Comparison of ENCODE assay signal across 33 cellular contexts in the genomic region with DNA sequence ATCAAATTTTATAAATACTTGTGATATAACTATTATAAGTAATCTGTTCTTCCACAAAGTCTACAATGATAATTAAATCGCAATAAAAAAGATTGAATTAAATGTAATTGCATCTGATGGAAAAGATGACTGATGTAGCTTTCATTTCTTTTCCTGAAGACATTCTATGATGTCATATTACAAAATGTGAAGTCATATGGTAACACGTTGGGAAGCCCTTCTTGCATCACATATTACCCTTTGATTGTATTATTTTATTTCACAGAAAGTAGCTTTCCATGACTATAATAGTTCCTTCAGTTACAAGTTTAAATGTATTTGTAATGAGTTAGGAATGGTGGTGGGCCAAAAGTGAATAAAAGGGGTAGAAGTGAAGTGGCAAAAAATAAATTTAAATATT. TPM values are rescaled to one million over a fixed set of nuclear protein-coding genes. Genes with fewer than 3 reads are reported as not detected.
"Had no signal": no experiment of that assay in that cellular context is flagged by ENCODE, and none has a peak within 500 bp of the region (broad histone marks: within the 10 kb centered on the region; RNA-seq: fewer than 3 reads in every experiment).

No MANE protein-coding gene starts in this region.

- DNase-seq: activated B cell treated with CpG ODN at 0.5 μM for 24 hours; activated CD4-positive, alpha-beta memory T cell treated with anti-CD3 and anti-CD28 coated beads, Interleukin-2, amount 10 ng/mL, durations not matched to agents 7 days and 5 days; activated CD4-positive, alpha-beta T cell treated with anti-CD3 and anti-CD28 coated beads for 48 hours; activated CD4-positive, alpha-beta T cell treated with anti-CD3 and anti-CD28 coated beads, Interleukin-2, amount 10 ng/mL, durations not matched to agents 7 days and 5 days; activated CD4-positive, alpha-beta T cell treated with anti-CD3 and anti-CD28 coated beads, Interleukin-2, amount 50 U/mL, for 48 hours; activated CD4-positive, CD25-positive, alpha-beta regulatory T cell treated with anti-CD3 and anti-CD28 coated beads, Interleukin-2, amount 50 U/mL, for 72 hours; activated CD8-positive, alpha-beta memory T cell treated with anti-CD3 and anti-CD28 coated beads for 24 hours; activated CD8-positive, alpha-beta memory T cell treated with anti-CD3 and anti-CD28 coated beads, Interleukin-2, amount 10 ng/mL, durations not matched to agents 7 days and 5 days; activated CD8-positive, alpha-beta memory T cell treated with anti-CD3 and anti-CD28 coated beads, Interleukin-2, amount 50 U/mL, for 48 hours; activated CD8-positive, alpha-beta T cell treated with anti-CD3 and anti-CD28 coated beads, Interleukin-2, amount 10 ng/mL, durations not matched to agents 7 days and 5 days; activated effector memory CD4-positive, alpha-beta T cell treated with Interleukin-2 at 50 U/mL for 16 hours; activated gamma-delta T cell; activated naive CD4-positive, alpha-beta T cell treated with anti-CD3 and anti-CD28 coated beads, Interleukin-2, amount 10 ng/mL, durations not matched to agents 7 days and 5 days; activated naive CD4-positive, alpha-beta T cell treated with Interleukin-2 at 50 U/mL for 16 hours; activated naive CD8-positive, alpha-beta T cell treated with anti-CD3 and anti-CD28 coated beads, Interleukin-2, amount 10 ng/mL, durations not matched to agents 7 days and 5 days; activated naive CD8-positive, alpha-beta T cell treated with anti-CD3 and anti-CD28 coated beads, Interleukin-2, amount 50 U/mL, for 24 hours; activated T-cell treated with anti-CD3 and anti-CD28 coated beads, Interleukin-2, amount 50 U/mL, for 24 hours; activated T-cell treated with anti-CD3 and anti-CD28 coated beads, Interleukin-2, amount 50 U/mL, for 48 hours; amygdala; anterior cingulate cortex; caudate nucleus; cerebellar nuclear complex; T-helper 1 cell; T-helper 2 cell; T-helper 9 cell had no signal

- H3K27me3 ChIP-seq: ascending aorta, cardiac muscle cell had no signal

- FAIRE-seq: bronchial epithelial cell, TTC549 had no signal

- H3K27ac ChIP-seq: ascending aorta, cardiac muscle cell, VCaP had no signal

- H3K4me1 ChIP-seq: ascending aorta had no signal

- H3K9me3 ChIP-seq: ascending aorta had no signal

- H3K36me3 ChIP-seq: ascending aorta, cardiac muscle cell had no signal

- H3K4me3 ChIP-seq: ascending aorta, cardiac muscle cell had no signal

- ATAC-seq: activated CD8-positive, alpha-beta memory T cell treated with anti-CD3 and anti-CD28 coated beads, Interleukin-2, amount 10 ng/mL, durations not matched to agents 7 days and 5 days; activated CD8-positive, alpha-beta T cell treated with anti-CD3 and anti-CD28 coated beads, Interleukin-2, amount 10 ng/mL, durations not matched to agents 7 days and 5 days; activated naive CD8-positive, alpha-beta T cell treated with anti-CD3 and anti-CD28 coated beads, Interleukin-2, amount 50 U/mL, for 24 hours had no signal

RNA-seq across cellular contexts. Expression of a gene that starts 19.0 kb away (rescaled TPM):
- total RNA-seq: activated B cell treated with CpG ODN at 0.5 μM for 24 hours; activated CD4-positive, alpha-beta memory T cell treated with anti-CD3 and anti-CD28 coated beads, Interleukin-2, amount 10 ng/mL, durations not matched to agents 7 days and 5 days; activated CD4-positive, alpha-beta T cell treated with anti-CD3 and anti-CD28 coated beads, Interleukin-2, amount 10 ng/mL, durations not matched to agents 7 days and 5 days; activated CD8-positive, alpha-beta memory T cell treated with anti-CD3 and anti-CD28 coated beads, Interleukin-2, amount 10 ng/mL, durations not matched to agents 7 days and 5 days; activated CD8-positive, alpha-beta T cell treated with anti-CD3 and anti-CD28 coated beads, Interleukin-2, amount 10 ng/mL, durations not matched to agents 7 days and 5 days; activated naive CD8-positive, alpha-beta T cell treated with anti-CD3 and anti-CD28 coated beads, Interleukin-2, amount 10 ng/mL, durations not matched to agents 7 days and 5 days; activated T-helper 2 cell treated with anti-CD3 and anti-CD28 coated beads, Interferon-gamma antibody, Interleukin-2, Interleukin-4, amounts not matched to agents 10 μg/mL and 5 μg/mL and 100 μg/mL, durations not matched to agents 14 hours and 24 hours and 36 hours; ascending aorta; bronchial epithelial cell; cardiac muscle cell; chondrocyte had no signal
- polyA plus RNA-seq: adipose tissue, cardiac muscle cell had no signal

RNA-seq across cellular contexts. Expression of a gene that starts 25.8 kb away (rescaled TPM):
- total RNA-seq: activated B cell treated with CpG ODN at 0.5 μM for 24 hours; activated CD4-positive, alpha-beta memory T cell treated with anti-CD3 and anti-CD28 coated beads, Interleukin-2, amount 10 ng/mL, durations not matched to agents 7 days and 5 days; activated CD4-positive, alpha-beta T cell treated with anti-CD3 and anti-CD28 coated beads, Interleukin-2, amount 10 ng/mL, durations not matched to agents 7 days and 5 days; activated CD8-positive, alpha-beta T cell treated with anti-CD3 and anti-CD28 coated beads, Interleukin-2, amount 10 ng/mL, durations not matched to agents 7 days and 5 days; activated naive CD8-positive, alpha-beta T cell treated with anti-CD3 and anti-CD28 coated beads, Interleukin-2, amount 10 ng/mL, durations not matched to agents 7 days and 5 days; activated T-helper 2 cell treated with anti-CD3 and anti-CD28 coated beads, Interferon-gamma antibody, Interleukin-2, Interleukin-4, amounts not matched to agents 10 μg/mL and 5 μg/mL and 100 μg/mL, durations not matched to agents 14 hours and 24 hours and 36 hours; ascending aorta; bronchial epithelial cell; cardiac muscle cell; chondrocyte had no signal
- polyA plus RNA-seq: adipose tissue, cardiac muscle cell had no signal
